In genomic region chr14:87067061-87067460, GRCh38 we compare ENCODE assay signal across 29 cellular contexts.
"Had no signal": no experiment of that assay in that cellular context is flagged by ENCODE, and none has a peak within 500 bp of the region (broad histone marks: within the 10 kb centered on the region; RNA-seq: fewer than 3 reads in every experiment).

No MANE protein-coding gene starts in this region.

- ATAC-seq: activated naive CD4-positive, alpha-beta T cell treated with anti-CD3 and anti-CD28 coated beads, Interleukin-2, amount 50 U/mL, for 72 hours; activated T-cell treated with anti-CD3 and anti-CD28 coated beads, Interleukin-2, amount 50 U/mL, for 4 hours; body of pancreas had no signal

- H3K4me2 ChIP-seq: SK-N-SH had no signal

- H3K9ac ChIP-seq: SK-N-SH had no signal

- H3K9me3 ChIP-seq: adrenal gland, body of pancreas, breast epithelium, SJSA1, SK-N-SH had no signal

- H3K4me1 Mint-ChIP-seq: activated B cell treated with CpG ODN at 0.5 μM for 24 hours had no signal

- H3K36me3 ChIP-seq: adrenal gland, breast epithelium, SJSA1 had no signal

- H3K27ac Mint-ChIP-seq: activated B cell treated with CpG ODN at 0.5 μM for 24 hours; activated CD4-positive, alpha-beta memory T cell treated with anti-CD3 and anti-CD28 coated beads for 36 hours; activated naive CD4-positive, alpha-beta T cell treated with anti-CD3 and anti-CD28 coated beads for 36 hours; activated naive CD4-positive, alpha-beta T cell treated with anti-CD3 and anti-CD28 coated beads, Interleukin-2, amount 50 U/mL, for 72 hours; activated T-helper 1 cell treated with anti-CD3 and anti-CD28 coated beads, Interleukin-12 subunit alpha, Interleukin-12 subunit beta, Interleukin-2, Interleukin-4 antibody, amounts not matched to agents 30 ng/mL and 10 ng/mL and 1 ng/mL, durations not matched to agents 14 hours and 24 hours and 36 hours; T-helper 1 cell treated with Interleukin-12 subunit alpha and Interleukin-12 subunit beta and Interleukin-4 antibody, amounts not matched to agents 30 μg/mL and 1 μg/mL, for 36 hours; T-helper 2 cell treated with Interferon-gamma antibody and Interleukin-4, amounts not matched to agents 5 μg/mL and 100 μg/mL, for 36 hours had no signal

- H3K36me3 Mint-ChIP-seq: activated CD4-positive, alpha-beta memory T cell treated with anti-CD3 and anti-CD28 coated beads for 36 hours; activated naive CD4-positive, alpha-beta T cell treated with anti-CD3 and anti-CD28 coated beads, Interleukin-2, amount 50 U/mL, for 72 hours had no signal

- H3K9me3 Mint-ChIP-seq: activated T-helper 1 cell treated with anti-CD3 and anti-CD28 coated beads, Interleukin-12 subunit alpha, Interleukin-12 subunit beta, Interleukin-2, Interleukin-4 antibody, amounts not matched to agents 30 ng/mL and 10 ng/mL and 1 ng/mL, durations not matched to agents 14 hours and 24 hours and 36 hours had no signal

- H3K9me2 ChIP-seq: SK-N-SH had no signal

- H3K4me3 Mint-ChIP-seq: activated B cell treated with CpG ODN at 0.5 μM for 24 hours; activated CD4-positive, alpha-beta memory T cell treated with anti-CD3 and anti-CD28 coated beads for 36 hours; activated naive CD4-positive, alpha-beta T cell treated with anti-CD3 and anti-CD28 coated beads for 36 hours; activated T-cell treated with anti-CD3 and anti-CD28 coated beads, Interleukin-2, amount 50 U/mL, for 4 hours; activated T-helper 1 cell treated with anti-CD3 and anti-CD28 coated beads, Interleukin-12 subunit alpha, Interleukin-12 subunit beta, Interleukin-2, Interleukin-4 antibody, amounts not matched to agents 30 ng/mL and 10 ng/mL and 1 ng/mL, durations not matched to agents 14 hours and 24 hours and 36 hours; T-helper 1 cell treated with Interleukin-12 subunit alpha and Interleukin-12 subunit beta and Interleukin-4 antibody, amounts not matched to agents 30 μg/mL and 1 μg/mL, for 36 hours; T-helper 2 cell treated with Interferon-gamma antibody and Interleukin-4, amounts not matched to agents 5 μg/mL and 100 μg/mL, for 36 hours had no signal

- DNase-seq: activated B cell treated with CpG ODN at 0.5 μM for 24 hours; activated CD4-positive, alpha-beta memory T cell treated with anti-CD3 and anti-CD28 coated beads for 36 hours; activated CD4-positive, alpha-beta T cell treated with anti-CD3 and anti-CD28 coated beads for 4 hours; activated CD4-positive, alpha-beta T cell treated with anti-CD3 and anti-CD28 coated beads, Interleukin-2, amount 50 U/mL, for 1 hour; activated CD4-positive, CD25-positive, alpha-beta regulatory T cell treated with anti-CD3 and anti-CD28 coated beads, Interleukin-2, amount 50 U/mL, for 72 hours; activated CD8-positive, alpha-beta memory T cell treated with anti-CD3 and anti-CD28 coated beads, Interleukin-2, amount 50 U/mL, for 4 hours; activated gamma-delta T cell treated with Interleukin-2 at 50 U/mL for 16 hours; activated naive CD4-positive, alpha-beta T cell treated with anti-CD3 and anti-CD28 coated beads for 36 hours; activated T-cell treated with anti-CD3 and anti-CD28 coated beads for 4 hours; activated T-cell treated with anti-CD3 and anti-CD28 coated beads, Interleukin-2, amount 50 U/mL, for 4 hours; adrenal gland; body of pancreas; KG1; NCI-H1092; NCI-H1436 treated with DMSO at 0.1 percent for 48 hours; NCI-H1694 treated with DMSO at 0.1 percent for 48 hours; NCI-H2029; NCI-H510A; NCI-H774; NK-92 treated with Interleukin-12 subunit alpha and Interleukin-12 subunit beta, amount 100 ng/mL, for 24 hours; OCI-M1; SHP77; SK-N-SH had no signal

- H3K4me3 ChIP-seq: adrenal gland, body of pancreas, breast epithelium, SJSA1 had no signal

- H3K27me3 Mint-ChIP-seq: activated B cell treated with CpG ODN at 0.5 μM for 24 hours; activated CD4-positive, alpha-beta memory T cell treated with anti-CD3 and anti-CD28 coated beads for 36 hours had no signal

- H3K4me1 ChIP-seq: adrenal gland, body of pancreas, breast epithelium, SJSA1 had no signal

- H3K27ac ChIP-seq: adrenal gland, body of pancreas, breast epithelium, SJSA1 had no signal

- H3K27me3 ChIP-seq: adrenal gland, body of pancreas, breast epithelium, SJSA1 had no signal
